In the genomic region with DNA sequence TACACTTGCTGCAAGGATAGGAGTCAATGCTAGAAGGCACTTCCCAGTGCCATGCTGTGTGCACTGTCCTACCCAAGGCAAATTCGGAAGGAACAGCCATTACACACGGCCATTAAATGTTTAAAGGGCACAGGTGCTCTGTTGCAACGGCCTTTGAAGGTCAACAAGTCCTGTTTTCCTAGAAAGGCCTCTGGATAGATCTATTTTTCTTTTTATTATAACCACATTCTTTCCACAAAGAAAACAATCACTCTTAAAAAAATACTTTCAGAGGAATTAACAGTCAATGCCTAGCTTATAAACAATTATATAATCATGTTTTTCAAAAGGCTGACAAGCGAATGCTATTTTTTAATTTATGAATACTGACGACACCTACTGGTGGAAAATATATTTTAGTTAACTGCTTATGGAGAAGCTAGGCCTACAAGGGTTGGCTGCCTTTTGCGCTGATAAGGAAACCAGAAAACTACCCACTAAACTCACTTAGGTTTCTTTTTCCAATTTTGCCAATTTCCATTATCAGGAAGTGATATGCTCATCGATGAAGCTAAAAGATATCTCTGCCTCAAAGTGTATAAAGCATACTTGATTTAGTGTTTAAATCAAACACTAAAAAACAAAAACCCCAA, we compare ENCODE assay signal across 1 cellular context.
TF ChIP-seq lines count a peak whose summit lies in the region.

No MANE protein-coding gene starts in this region.

TF ChIP-seq in HCT116, 20 proteins besides CTCF, POLR2A, EP300 and RAD21 (continued from another document):
- TF ChIP-seq EZH2phosphoT487 (IDR thresholded peaks at IDR 0.05; ENCODE audit: borderline replicate concordance) = no peak
- no peak for TF ChIP-seq CBX3 (IDR thresholded peaks at IDR 0.05; ENCODE audit: low read depth)
